Comparison of ENCODE assay signal across 19 cellular contexts in genomic region chr3:76065975-76066374, GRCh38.
DNase-seq lines count a peak whose midpoint lies in the region; ATAC-seq and TF ChIP-seq lines count a peak whose summit lies in the region.
"Had no signal": no experiment of that assay in that cellular context is flagged by ENCODE, and none has a peak within 500 bp of the region (broad histone marks: within the 10 kb centered on the region; RNA-seq: fewer than 3 reads in every experiment).

No MANE protein-coding gene starts in this region.

- TF ChIP-seq CTCF in fibroblast of pulmonary artery (IDR thresholded peaks at IDR 0.05; ENCODE audit: low read length, missing control alignments) (no peak), adrenal gland (IDR thresholded peaks at IDR 0.05) (no peak)

- TF ChIP-seq POLR2A in adrenal gland (IDR thresholded peaks at IDR 0.05) = no peak

- intact Hi-C loops in adrenal gland (cut with DNase I) = no loop called here

- no peaks in the 10 kb centered on the region for H3K27me3 ChIP-seq in adrenal gland
- H3K27me3 ChIP-seq: spleen had no signal

- no peaks in the 10 kb centered on the region for H3K36me3 Mint-ChIP-seq in activated naive CD8-positive, alpha-beta T cell treated with anti-CD3 and anti-CD28 coated beads, Interleukin-2, amount 50 U/mL, for 24 hours (ENCODE audit: low read depth)

- H3K9me3 Mint-ChIP-seq in activated naive CD8-positive, alpha-beta T cell treated with anti-CD3 and anti-CD28 coated beads, Interleukin-2, amount 50 U/mL, for 24 hours = peaks cover 13% of the 10 kb centered on the region

- no peak overlapping the region for H3K27ac ChIP-seq in adrenal gland
- H3K27ac ChIP-seq: coronary artery, spleen had no signal

- H3K36me3 ChIP-seq in adrenal gland (replicated peaks in 1 of 2) = no peaks in the 10 kb centered on the region
- H3K36me3 ChIP-seq: spleen had no signal

- DNase-seq in ELR (ENCODE audit: low read depth) (peak; percentile 40), NCI-H1092 treated with DMSO at 0.1 percent for 48 hours (lab: John Stamatoyannopoulos, UW) (peak; percentile 22), SK-N-DZ (ENCODE audit: low spot score) (peak; percentile 19), fibroblast of pulmonary artery (ENCODE audit: low read depth) (peak; percentile 8), NCI-H187 (lab: John Stamatoyannopoulos, UW) (no peak), adrenal gland (no peak)
- no peak for DNase-seq in effector CD8-positive, alpha-beta T cell (lab: John Stamatoyannopoulos, UW)
- no peak for DNase-seq in activated naive CD8-positive, alpha-beta T cell treated with anti-CD3 and anti-CD28 coated beads, Interleukin-2, amount 50 U/mL, for 24 hours
- DNase-seq: activated CD4-positive, alpha-beta T cell treated with anti-CD3 and anti-CD28 coated beads for 1 hour; activated naive CD4-positive, alpha-beta T cell treated with anti-CD3 and anti-CD28 coated beads, Interleukin-2, amount 50 U/mL, for 16 hours; activated T-cell treated with anti-CD3 and anti-CD28 coated beads, Interleukin-2, amount 50 U/mL, for 24 hours; EL; H7; nucleus accumbens; spleen; stimulated activated CD4-positive, alpha-beta T cell treated with anti-CD3 and anti-CD28 coated beads, Interleukin-4, amount 100 ng/mL, for 24 hours; trophoblast cell had no signal

- no peaks in the 10 kb centered on the region for H3K4me1 ChIP-seq in adrenal gland (replicated peaks in 1 of 2)
- H3K4me1 ChIP-seq: spleen had no signal

- ATAC-seq in activated naive CD8-positive, alpha-beta T cell treated with anti-CD3 and anti-CD28 coated beads, Interleukin-2, amount 50 U/mL, for 24 hours = no peak

- no peak overlapping the region for H3K27ac Mint-ChIP-seq in activated naive CD8-positive, alpha-beta T cell treated with anti-CD3 and anti-CD28 coated beads, Interleukin-2, amount 50 U/mL, for 24 hours
- H3K27ac Mint-ChIP-seq: activated T-cell treated with anti-CD3 and anti-CD28 coated beads, Interleukin-2, amount 50 U/mL, for 24 hours; stimulated activated naive CD8-positive, alpha-beta T cell treated with anti-CD3 and anti-CD28 coated beads, Interleukin-15, Interleukin-2, amounts not matched to agents 100 ng/mL and 50 ng/mL, for 24 hours had no signal

- no peak overlapping the region for H3K4me3 ChIP-seq in fibroblast of pulmonary artery (replicated peaks; ENCODE audit: low read depth, low read length)
- no peak overlapping the region for H3K4me3 ChIP-seq in adrenal gland
- H3K4me3 ChIP-seq: coronary artery, spleen had no signal

- no peak overlapping the region for H3K4me3 Mint-ChIP-seq in activated naive CD8-positive, alpha-beta T cell treated with anti-CD3 and anti-CD28 coated beads, Interleukin-2, amount 50 U/mL, for 24 hours
- H3K4me3 Mint-ChIP-seq: activated T-cell treated with anti-CD3 and anti-CD28 coated beads, Interleukin-2, amount 50 U/mL, for 24 hours; stimulated activated naive CD8-positive, alpha-beta T cell treated with anti-CD3 and anti-CD28 coated beads, Interleukin-15, Interleukin-2, amounts not matched to agents 100 ng/mL and 50 ng/mL, for 24 hours had no signal

- no peaks in the 10 kb centered on the region for H3K4me1 Mint-ChIP-seq in activated naive CD8-positive, alpha-beta T cell treated with anti-CD3 and anti-CD28 coated beads, Interleukin-2, amount 50 U/mL, for 24 hours

- H3K27me3 Mint-ChIP-seq in activated naive CD8-positive, alpha-beta T cell treated with anti-CD3 and anti-CD28 coated beads, Interleukin-2, amount 50 U/mL, for 24 hours = no peaks in the 10 kb centered on the region
- H3K27me3 Mint-ChIP-seq: activated T-cell treated with anti-CD3 and anti-CD28 coated beads, Interleukin-2, amount 50 U/mL, for 24 hours; stimulated activated naive CD8-positive, alpha-beta T cell treated with anti-CD3 and anti-CD28 coated beads, Interleukin-15, Interleukin-2, amounts not matched to agents 100 ng/mL and 50 ng/mL, for 24 hours had no signal

- no peaks in the 10 kb centered on the region for H3K9me3 ChIP-seq in adrenal gland (replicated peaks in 1 of 3)

Comparison
In these comparisons a context has a peak if more than half of its experiments do, and no peak if none do; other contexts are left out.
1. DNase-seq: peak in ELR (single experiment), NCI-H1092 treated with DMSO at 0.1 percent for 48 hours (single experiment), SK-N-DZ (single experiment) and fibroblast of pulmonary artery (single experiment); none in NCI-H187 (0 of 2), effector CD8-positive, alpha-beta T cell (single experiment), adrenal gland (0 of 7) and activated naive CD8-positive, alpha-beta T cell treated with anti-CD3 and anti-CD28 coated beads, Interleukin-2, amount 50 U/mL, for 24 hours (single experiment).